Comparison of ENCODE assay signal across 21 cellular contexts in the genomic region with DNA sequence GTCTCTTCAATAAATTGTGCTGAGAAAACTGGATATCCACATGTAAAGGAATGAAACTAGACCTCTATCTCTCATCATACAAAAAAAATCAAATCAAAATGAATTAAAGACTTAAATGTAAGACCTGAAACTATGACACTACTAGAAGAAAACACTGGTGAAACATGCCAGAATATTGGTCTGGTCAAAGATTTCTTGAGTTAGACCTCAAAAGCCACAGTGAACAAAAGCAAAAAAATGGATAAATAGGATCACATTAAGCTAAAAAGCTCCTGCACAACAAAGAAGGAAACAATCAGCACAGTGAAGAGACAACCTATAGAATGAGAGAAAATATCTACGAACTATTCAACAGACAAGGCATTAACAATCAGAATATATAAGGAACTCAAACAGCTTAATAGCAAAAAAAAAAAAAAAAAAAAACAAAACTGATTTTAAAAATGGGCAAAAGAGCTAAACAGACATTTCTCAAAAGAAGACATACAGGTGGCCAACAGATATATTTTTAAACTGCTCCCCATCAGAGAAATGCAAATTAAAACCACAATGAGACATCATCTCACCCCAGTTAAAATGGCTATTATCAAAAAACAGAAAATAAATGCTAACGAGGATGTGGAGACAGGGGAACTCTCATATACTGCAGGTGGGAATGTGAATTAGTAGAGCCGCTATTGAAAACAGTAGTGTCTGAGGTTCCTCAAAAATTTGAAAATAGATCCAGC.
DNase-seq lines count a peak whose midpoint lies in the region; ATAC-seq and TF ChIP-seq lines count a peak whose summit lies in the region.
"Had no signal": no experiment of that assay in that cellular context is flagged by ENCODE, and none has a peak within 500 bp of the region (broad histone marks: within the 10 kb centered on the region; RNA-seq: fewer than 3 reads in every experiment).

No MANE protein-coding gene starts in this region.

- no peaks in the 10 kb centered on the region for H3K9me2 ChIP-seq in MM.1S (replicated peaks; ENCODE audit: insufficient read depth, low read length)

- ATAC-seq in GM18858 (IDR thresholded peaks at IDR 0.05; ENCODE audit: unreplicated experiment) (peak; percentile 44), GM21381 (IDR thresholded peaks at IDR 0.05; ENCODE audit: unreplicated experiment) (peak; percentile 53), HG02884 (IDR thresholded peaks at IDR 0.05; ENCODE audit: unreplicated experiment) (peak; percentile 42)
- ATAC-seq: natural killer cell had no signal

- H3K4me3 ChIP-seq in MM.1S (ENCODE audit: low read length), result peak overlapping the region; percentile 13; the same call in 1 of the 2 replicates
- H3K4me3 ChIP-seq: hepatocyte, uterus had no signal

- no peaks in the 10 kb centered on the region for H3K27me3 ChIP-seq in MM.1S (replicated peaks; ENCODE audit: insufficient read depth, low read length)
- H3K27me3 ChIP-seq: hepatocyte, uterus had no signal

- no peak overlapping the region for H2AFZ ChIP-seq in MM.1S (ENCODE audit: low read length)
- H2AFZ ChIP-seq: hepatocyte, parathyroid adenoma had no signal

- no peaks in the 10 kb centered on the region for H3K9me3 ChIP-seq in MM.1S (replicated peaks; ENCODE audit: insufficient read depth, low read length)
- H3K9me3 ChIP-seq: uterus had no signal

- DNase-seq in MM.1S, result peak; percentile 73
- no peak for DNase-seq in NCI-H2081 (lab: John Stamatoyannopoulos, UW)
- no peak for DNase-seq in activated effector memory CD4-positive, alpha-beta T cell treated with Interleukin-2 at 50 U/mL for 16 hours
- no peak for DNase-seq in stimulated activated CD4-positive, alpha-beta T cell treated with anti-CD3 and anti-CD28 coated beads, Interleukin-1b, Interleukin-23, amount 100 ng/mL, for 48 hours
- no peak for DNase-seq in effector CD4-positive, alpha-beta T cell
- DNase-seq: ACHN; activated gamma-delta T cell treated with Interleukin-2 at 50 U/mL for 16 hours; anterior cingulate cortex; IMR-90; mesenchymal stem cell; natural killer cell; NCI-H2029; SHP77 treated with DMSO at 0.1 percent for 48 hours; stimulated activated CD4-positive, alpha-beta T cell treated with anti-CD3 and anti-CD28 coated beads, Interleukin-4, amount 100 ng/mL, for 24 hours; substantia nigra; uterus had no signal

- H3K36me3 ChIP-seq in MM.1S (replicated peaks; ENCODE audit: insufficient read depth, low read length), result no peaks in the 10 kb centered on the region
- H3K36me3 ChIP-seq: uterus had no signal

- TF ChIP-seq CTCF in MM.1S (IDR thresholded peaks at IDR 0.05; ENCODE audit: low read length), result no peak

- H3K4me1 ChIP-seq in MM.1S (ENCODE audit: low read length), result peaks cover 29% of the 10 kb centered on the region
- H3K4me1 ChIP-seq: parathyroid adenoma, uterus had no signal

- no peaks in the 10 kb centered on the region for H4K20me1 ChIP-seq in MM.1S (ENCODE audit: insufficient read depth, low read length)

- H3K79me2 ChIP-seq in MM.1S (ENCODE audit: low read length), result no peaks in the 10 kb centered on the region
- H3K79me2 ChIP-seq: parathyroid adenoma had no signal

- peak overlapping the region; percentile 66 for H3K27ac ChIP-seq in MM.1S (ENCODE audit: low read length)
- H3K27ac ChIP-seq: hepatocyte, parathyroid adenoma, uterus had no signal

- peaks cover 21% of the 10 kb centered on the region for H3F3A ChIP-seq in MM.1S (ENCODE audit: insufficient read depth, low read length)

- H3K9ac ChIP-seq in MM.1S (ENCODE audit: low read length), result no peak overlapping the region
- H3K9ac ChIP-seq: parathyroid adenoma had no signal

- H3K4me2 ChIP-seq in MM.1S (ENCODE audit: low read depth, low read length), result peak overlapping the region; percentile 35; the same call in 1 of the 2 replicates
- H3K4me2 ChIP-seq: hepatocyte had no signal
